20 cellular contexts compared by ENCODE assay signal in the genomic region with DNA sequence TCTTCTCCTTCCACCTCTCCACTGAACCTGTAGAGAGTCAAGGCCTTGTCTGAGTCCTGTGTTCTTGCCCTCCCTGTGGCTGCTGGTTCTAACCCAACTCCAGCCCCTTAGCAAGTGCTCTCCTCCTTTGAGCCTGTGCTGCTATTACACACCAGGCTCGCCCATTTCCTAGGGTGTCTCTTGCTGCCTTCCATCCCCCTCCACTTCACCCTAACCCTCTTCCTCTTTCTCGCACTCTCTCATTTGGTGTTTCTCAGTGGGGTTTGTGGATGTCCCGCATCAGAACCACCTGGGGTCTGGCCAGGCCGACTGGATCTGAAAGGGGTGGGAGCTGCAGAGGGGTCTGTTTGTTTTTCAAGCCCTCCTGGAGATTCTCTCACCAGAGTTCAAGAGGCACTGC.
DNase-seq lines count a peak whose midpoint lies in the region; ATAC-seq and TF ChIP-seq lines count a peak whose summit lies in the region.
"Had no signal": no experiment of that assay in that cellular context is flagged by ENCODE, and none has a peak within 500 bp of the region (broad histone marks: within the 10 kb centered on the region; RNA-seq: fewer than 3 reads in every experiment).

No MANE protein-coding gene starts in this region.

- peak overlapping the region; percentile 95 for H2BK15ac ChIP-seq in mesenchymal stem cell (ENCODE audit: low read depth, poor library complexity, severe bottlenecking)

- H3K9me3 ChIP-seq in left ventricle myocardium inferior (replicated peaks) (peaks cover 9% of the 10 kb centered on the region), mesenchymal stem cell (ENCODE audit: control insufficient read depth, low read length) (no peaks in the 10 kb centered on the region)
- H3K9me3 ChIP-seq: MG63, neutrophil had no signal

- WGBS in mesenchymal stem cell, result 44% methylated on average over 2 of the region's 4 CpGs

- H3K4me2 ChIP-seq in mesenchymal stem cell (ENCODE audit: low read length, poor library complexity, severe bottlenecking), result no peak overlapping the region

- peak overlapping the region; percentile 14 for H3K27ac ChIP-seq in left ventricle myocardium inferior (replicated peaks)
- H3K27ac ChIP-seq in mesenchymal stem cell (ENCODE audit: low read length, poor library complexity, severe bottlenecking), result no peak overlapping the region
- H3K27ac ChIP-seq: heart right ventricle, neutrophil, right atrium auricular region had no signal

- peak overlapping the region; percentile 29 for H2BK120ac ChIP-seq in mesenchymal stem cell (ENCODE audit: low read depth, low read length)

- H2BK5ac ChIP-seq in mesenchymal stem cell (ENCODE audit: low read depth, low read length, poor library complexity, severe bottlenecking), result no peak overlapping the region

- H3K4me1 ChIP-seq in left ventricle myocardium inferior (peaks cover 27% of the 10 kb centered on the region), mesenchymal stem cell (ENCODE audit: control insufficient read depth, insufficient read depth, low read depth, low read length) (peaks cover 10% of the 10 kb centered on the region)

- H4K8ac ChIP-seq in mesenchymal stem cell (ENCODE audit: low read length), result no peak overlapping the region

- intact Hi-C loops in left ventricle myocardium inferior (cut with micrococcal nuclease), result no loop called here
- intact Hi-C loops in Right ventricle myocardium superior (cut with DNase I), result no loop called here

- no peak overlapping the region for H3K4me3 ChIP-seq in left ventricle myocardium inferior
- H3K4me3 ChIP-seq in mesenchymal stem cell (ENCODE audit: insufficient read depth in 1 of 2, low read depth in 1 of 2, low read length in 2 of 2), result no peak overlapping the region
- H3K4me3 ChIP-seq: heart right ventricle, MG63, right atrium auricular region had no signal

- no peak overlapping the region for H3K14ac ChIP-seq in mesenchymal stem cell (ENCODE audit: low read length in 2 of 2)

- no peaks in the 10 kb centered on the region for H3K27me3 ChIP-seq in left ventricle myocardium inferior (ENCODE audit: low read depth)
- no peaks in the 10 kb centered on the region for H3K27me3 ChIP-seq in mesenchymal stem cell (ENCODE audit: control insufficient read depth in 1 of 2, insufficient read depth in 1 of 2, low read length in 2 of 2)
- H3K27me3 ChIP-seq: heart right ventricle, MG63, neutrophil, right atrium auricular region had no signal

- H3K18ac ChIP-seq in mesenchymal stem cell (ENCODE audit: low read depth in 1 of 2, low read length in 2 of 2), result peak overlapping the region; percentile 72 to 79

- H4K91ac ChIP-seq in mesenchymal stem cell (ENCODE audit: low read length), result peak overlapping the region; percentile 44

- H3K36me3 ChIP-seq in left ventricle myocardium inferior (no peaks in the 10 kb centered on the region), mesenchymal stem cell (ENCODE audit: control insufficient read depth in 1 of 2, insufficient read depth in 2 of 2, low read depth in 1 of 2, low read length in 2 of 2) (no peaks in the 10 kb centered on the region)
- H3K36me3 ChIP-seq: heart right ventricle, MG63, neutrophil, right atrium auricular region had no signal

- ATAC-seq in Right ventricle myocardium superior (ENCODE audit: poor library complexity) (no peak), GM19023 (IDR thresholded peaks at IDR 0.05; ENCODE audit: unreplicated experiment) (no peak), HG03457 (IDR thresholded peaks at IDR 0.05; ENCODE audit: unreplicated experiment) (no peak), HG03135 (IDR thresholded peaks at IDR 0.05; ENCODE audit: unreplicated experiment) (no peak)
- ATAC-seq: activated T-cell treated with anti-CD3 and anti-CD28 coated beads, Interleukin-2, amount 50 U/mL, for 4 hours; heart right ventricle had no signal

- no peak overlapping the region for H3K23ac ChIP-seq in mesenchymal stem cell (ENCODE audit: low read length in 2 of 2)

- peak overlapping the region; percentile 76 for H2AK5ac ChIP-seq in mesenchymal stem cell (ENCODE audit: low read length, severe bottlenecking)

- peak overlapping the region in 1 of 2 experiments; percentile 91 for H2BK12ac ChIP-seq in mesenchymal stem cell (ENCODE audit: low read length in 2 of 2)

- H3K79me1 ChIP-seq in mesenchymal stem cell (replicated peaks; ENCODE audit: low read length, poor library complexity, severe bottlenecking), result no peaks in the 10 kb centered on the region

- H2AFZ ChIP-seq in mesenchymal stem cell (ENCODE audit: low read depth, low read length), result no peak overlapping the region

- DNase-seq in left ventricle myocardium inferior, result no peak
- no peak for DNase-seq in Right ventricle myocardium superior
- DNase-seq in SKM-1 (lab: John Stamatoyannopoulos, UW; ENCODE audit: unreplicated experiment), result peak; percentile 12
- DNase-seq in mesenchymal stem cell, result no peak
- no peak for DNase-seq in activated T-cell treated with anti-CD3 and anti-CD28 coated beads for 4 hours
- DNase-seq: activated CD4-positive, alpha-beta T cell treated with anti-CD3 and anti-CD28 coated beads, Interleukin-2, amount 10 ng/mL, durations not matched to agents 7 days and 5 days; activated T-cell treated with anti-CD3 and anti-CD28 coated beads, Interleukin-2, amount 50 U/mL, for 4 hours; CD8-positive, alpha-beta memory T cell; GOT3; heart right ventricle; MG63; NCI-H187 treated with DMSO at 0.1 percent for 48 hours; SHP77; stimulated activated naive CD4-positive, alpha-beta T cell; trophoblast cell had no signal

- no peak overlapping the region for H3K9ac ChIP-seq in mesenchymal stem cell (ENCODE audit: low read length)

- peak overlapping the region in 1 of 2 experiments; percentile 39 for H3K4ac ChIP-seq in mesenchymal stem cell (ENCODE audit: low read depth in 1 of 2, low read length in 2 of 2)

- no peak for TF ChIP-seq CTCF in left ventricle myocardium inferior (IDR thresholded peaks at IDR 0.05; ENCODE audit: borderline replicate concordance)
